In the genomic region with DNA sequence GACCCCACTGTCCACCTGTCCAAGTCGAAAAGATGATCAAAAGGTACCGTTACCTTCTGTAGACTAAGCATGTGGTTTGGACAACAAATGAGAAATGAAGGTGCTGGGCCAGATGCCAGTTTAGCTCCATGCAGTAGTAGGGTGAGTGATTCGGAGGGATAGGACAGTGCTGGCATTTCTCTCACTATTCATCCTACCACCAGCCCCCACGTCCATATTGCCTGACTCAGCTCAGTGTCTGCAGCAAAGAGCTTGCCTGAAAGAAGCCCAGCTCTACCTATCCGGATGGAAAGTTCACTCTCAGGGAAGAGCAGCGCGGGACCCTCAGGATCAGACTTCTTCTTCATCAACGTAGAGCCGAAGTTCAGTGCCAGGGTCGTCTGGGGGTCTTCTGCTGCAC, we compare ENCODE assay signal across 8 cellular contexts.
"Had no signal": no experiment of that assay in that cellular context is flagged by ENCODE, and none has a peak within 500 bp of the region (broad histone marks: within the 10 kb centered on the region; RNA-seq: fewer than 3 reads in every experiment).

No MANE protein-coding gene starts in this region.

- DNase-seq: H9, HCEC 1CT, IMR-90 had no signal

- FAIRE-seq: H1, H54, HTR-8/SVneo, K562 had no signal

- H3K4me3 ChIP-seq: GM23338, K562 had no signal
